Comparison of ENCODE assay signal across 8 cellular contexts in genomic region chr4:39181520-39181904, GRCh38. TPM values are rescaled to one million over a fixed set of nuclear protein-coding genes. Genes with fewer than 3 reads are reported as not detected.
A peak's percentile ranks its signal among the peaks of the same experiment; 100 is the strongest.
DNase-seq lines count a peak whose midpoint lies in the region; ATAC-seq and TF ChIP-seq lines count a peak whose summit lies in the region.

No MANE protein-coding gene starts in this region.

- ATAC-seq in HG03565 (IDR thresholded peaks at IDR 0.05; ENCODE audit: unreplicated experiment), result no peak
- ATAC-seq in GM19395 (IDR thresholded peaks at IDR 0.05; ENCODE audit: unreplicated experiment), result no peak
- no peak for ATAC-seq in WTC11

- TF ChIP-seq CTCF in 22Rv1 (IDR thresholded peaks at IDR 0.05), result no peak
- no peak for TF ChIP-seq CTCF in HFF-Myc (IDR thresholded peaks at IDR 0.05; ENCODE audit: low read depth, low read length, missing control alignments)
- no peak for TF ChIP-seq CTCF in WTC11 (IDR thresholded peaks at IDR 0.05)

- no peak for DNase-seq in HFF-Myc (ENCODE audit: extremely low read depth, low read depth)
- DNase-seq in cerebellum (ENCODE audit: low spot score), result peak; percentile 4
- DNase-seq in NCI-H526 (lab: John Stamatoyannopoulos, UW), result no peak
- no peak for DNase-seq in WTC11 (ENCODE audit: low spot score)

- CTCF ChIA-PET in WTC11 (lab: Charles Lee), result interaction anchor here (0.6 to 1.8 kb wide), 9 partner anchors 12 to 1369 kb away, joined by 3 to 5 read pairs (median 3); no protein-coding TSS in a partner anchor

- no peak overlapping the region for H3K4me3 Mint-ChIP-seq in WTC11

- no peaks in the 10 kb centered on the region for H3K9me3 Mint-ChIP-seq in WTC11

- H3K4me3 ChIP-seq in HFF-Myc (replicated peaks; ENCODE audit: low read depth, low read length) (peak overlapping the region; percentile 68), muscle layer of colon (ENCODE audit: low read depth in 1 of 2, low read length in 2 of 2) (peak overlapping the region; percentile 22 to 63)

- H3K36me3 Mint-ChIP-seq in WTC11, result no peaks in the 10 kb centered on the region

- H3K27ac ChIP-seq in 22Rv1, result peak overlapping the region; percentile 53
- H3K27ac ChIP-seq in muscle layer of colon (ENCODE audit: low read depth, low read length), result peak overlapping the region; percentile 76

- H3K27ac Mint-ChIP-seq in WTC11, result no peak overlapping the region; the same call in none of the 2 replicates

- H3K27me3 ChIP-seq in muscle layer of colon (ENCODE audit: control insufficient read depth in 1 of 2, insufficient read depth in 2 of 2, low read length in 2 of 2), result no peaks in the 10 kb centered on the region

- H3K9ac ChIP-seq in muscle layer of colon (ENCODE audit: low read length), result peak overlapping the region; percentile 36

- H3K4me1 Mint-ChIP-seq in WTC11, result peaks cover 7% of the 10 kb centered on the region

- H3K27me3 Mint-ChIP-seq in WTC11 (ENCODE audit: low read depth), result peaks cover 11% of the 10 kb centered on the region

- no peaks in the 10 kb centered on the region for H3K9me3 ChIP-seq in muscle layer of colon (ENCODE audit: low read length)

- H3K36me3 ChIP-seq in muscle layer of colon (ENCODE audit: insufficient read depth, low read length), result no peaks in the 10 kb centered on the region

- POLR2A ChIA-PET in WTC11 (lab: Charles Lee), result interaction anchor here (0.6 kb wide), 1 partner anchor 536 kb away, joined by 4 read pairs; no protein-coding TSS in a partner anchor

- H3K4me1 ChIP-seq in muscle layer of colon (ENCODE audit: insufficient read depth, low read length), result peaks cover 5% of the 10 kb centered on the region

TF ChIP-seq in WTC11, 78 proteins besides CTCF, POLR2A, EP300 and RAD21:
- TF ChIP-seq, protein P1, sequence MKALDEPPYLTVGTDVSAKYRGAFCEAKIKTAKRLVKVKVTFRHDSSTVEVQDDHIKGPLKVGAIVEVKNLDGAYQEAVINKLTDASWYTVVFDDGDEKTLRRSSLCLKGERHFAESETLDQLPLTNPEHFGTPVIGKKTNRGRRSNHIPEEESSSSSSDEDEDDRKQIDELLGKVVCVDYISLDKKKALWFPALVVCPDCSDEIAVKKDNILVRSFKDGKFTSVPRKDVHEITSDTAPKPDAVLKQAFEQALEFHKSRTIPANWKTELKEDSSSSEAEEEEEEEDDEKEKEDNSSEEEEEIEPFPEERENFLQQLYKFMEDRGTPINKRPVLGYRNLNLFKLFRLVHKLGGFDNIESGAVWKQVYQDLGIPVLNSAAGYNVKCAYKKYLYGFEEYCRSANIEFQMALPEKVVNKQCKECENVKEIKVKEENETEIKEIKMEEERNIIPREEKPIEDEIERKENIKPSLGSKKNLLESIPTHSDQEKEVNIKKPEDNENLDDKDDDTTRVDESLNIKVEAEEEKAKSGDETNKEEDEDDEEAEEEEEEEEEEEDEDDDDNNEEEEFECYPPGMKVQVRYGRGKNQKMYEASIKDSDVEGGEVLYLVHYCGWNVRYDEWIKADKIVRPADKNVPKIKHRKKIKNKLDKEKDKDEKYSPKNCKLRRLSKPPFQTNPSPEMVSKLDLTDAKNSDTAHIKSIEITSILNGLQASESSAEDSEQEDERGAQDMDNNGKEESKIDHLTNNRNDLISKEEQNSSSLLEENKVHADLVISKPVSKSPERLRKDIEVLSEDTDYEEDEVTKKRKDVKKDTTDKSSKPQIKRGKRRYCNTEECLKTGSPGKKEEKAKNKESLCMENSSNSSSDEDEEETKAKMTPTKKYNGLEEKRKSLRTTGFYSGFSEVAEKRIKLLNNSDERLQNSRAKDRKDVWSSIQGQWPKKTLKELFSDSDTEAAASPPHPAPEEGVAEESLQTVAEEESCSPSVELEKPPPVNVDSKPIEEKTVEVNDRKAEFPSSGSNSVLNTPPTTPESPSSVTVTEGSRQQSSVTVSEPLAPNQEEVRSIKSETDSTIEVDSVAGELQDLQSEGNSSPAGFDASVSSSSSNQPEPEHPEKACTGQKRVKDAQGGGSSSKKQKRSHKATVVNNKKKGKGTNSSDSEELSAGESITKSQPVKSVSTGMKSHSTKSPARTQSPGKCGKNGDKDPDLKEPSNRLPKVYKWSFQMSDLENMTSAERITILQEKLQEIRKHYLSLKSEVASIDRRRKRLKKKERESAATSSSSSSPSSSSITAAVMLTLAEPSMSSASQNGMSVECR (CRISPR knock-in tag; IDR thresholded peaks at IDR 0.05; ENCODE audit: borderline replicate concordance), result no peak
- no peak for TF ChIP-seq ZNF263 (CRISPR knock-in tag; IDR thresholded peaks at IDR 0.05; ENCODE audit: low read depth)
- TF ChIP-seq, protein P2, sequence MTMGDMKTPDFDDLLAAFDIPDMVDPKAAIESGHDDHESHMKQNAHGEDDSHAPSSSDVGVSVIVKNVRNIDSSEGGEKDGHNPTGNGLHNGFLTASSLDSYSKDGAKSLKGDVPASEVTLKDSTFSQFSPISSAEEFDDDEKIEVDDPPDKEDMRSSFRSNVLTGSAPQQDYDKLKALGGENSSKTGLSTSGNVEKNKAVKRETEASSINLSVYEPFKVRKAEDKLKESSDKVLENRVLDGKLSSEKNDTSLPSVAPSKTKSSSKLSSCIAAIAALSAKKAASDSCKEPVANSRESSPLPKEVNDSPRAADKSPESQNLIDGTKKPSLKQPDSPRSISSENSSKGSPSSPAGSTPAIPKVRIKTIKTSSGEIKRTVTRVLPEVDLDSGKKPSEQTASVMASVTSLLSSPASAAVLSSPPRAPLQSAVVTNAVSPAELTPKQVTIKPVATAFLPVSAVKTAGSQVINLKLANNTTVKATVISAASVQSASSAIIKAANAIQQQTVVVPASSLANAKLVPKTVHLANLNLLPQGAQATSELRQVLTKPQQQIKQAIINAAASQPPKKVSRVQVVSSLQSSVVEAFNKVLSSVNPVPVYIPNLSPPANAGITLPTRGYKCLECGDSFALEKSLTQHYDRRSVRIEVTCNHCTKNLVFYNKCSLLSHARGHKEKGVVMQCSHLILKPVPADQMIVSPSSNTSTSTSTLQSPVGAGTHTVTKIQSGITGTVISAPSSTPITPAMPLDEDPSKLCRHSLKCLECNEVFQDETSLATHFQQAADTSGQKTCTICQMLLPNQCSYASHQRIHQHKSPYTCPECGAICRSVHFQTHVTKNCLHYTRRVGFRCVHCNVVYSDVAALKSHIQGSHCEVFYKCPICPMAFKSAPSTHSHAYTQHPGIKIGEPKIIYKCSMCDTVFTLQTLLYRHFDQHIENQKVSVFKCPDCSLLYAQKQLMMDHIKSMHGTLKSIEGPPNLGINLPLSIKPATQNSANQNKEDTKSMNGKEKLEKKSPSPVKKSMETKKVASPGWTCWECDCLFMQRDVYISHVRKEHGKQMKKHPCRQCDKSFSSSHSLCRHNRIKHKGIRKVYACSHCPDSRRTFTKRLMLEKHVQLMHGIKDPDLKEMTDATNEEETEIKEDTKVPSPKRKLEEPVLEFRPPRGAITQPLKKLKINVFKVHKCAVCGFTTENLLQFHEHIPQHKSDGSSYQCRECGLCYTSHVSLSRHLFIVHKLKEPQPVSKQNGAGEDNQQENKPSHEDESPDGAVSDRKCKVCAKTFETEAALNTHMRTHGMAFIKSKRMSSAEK (CRISPR knock-in tag; IDR thresholded peaks at IDR 0.05; ENCODE audit: borderline replicate concordance), result no peak
- no peak for TF ChIP-seq ZNF396 (CRISPR knock-in tag; IDR thresholded peaks at IDR 0.05; ENCODE audit: borderline replicate concordance)
- no peak for TF ChIP-seq ZBTB21 (CRISPR knock-in tag; IDR thresholded peaks at IDR 0.05; ENCODE audit: borderline replicate concordance)
- TF ChIP-seq ATF1 (CRISPR knock-in tag; IDR thresholded peaks at IDR 0.05), result no peak
- no peak for TF ChIP-seq PRRX2 (CRISPR knock-in tag; IDR thresholded peaks at IDR 0.05)
- TF ChIP-seq ZNF121 (CRISPR knock-in tag; IDR thresholded peaks at IDR 0.05), result no peak
- TF ChIP-seq, protein P3, sequence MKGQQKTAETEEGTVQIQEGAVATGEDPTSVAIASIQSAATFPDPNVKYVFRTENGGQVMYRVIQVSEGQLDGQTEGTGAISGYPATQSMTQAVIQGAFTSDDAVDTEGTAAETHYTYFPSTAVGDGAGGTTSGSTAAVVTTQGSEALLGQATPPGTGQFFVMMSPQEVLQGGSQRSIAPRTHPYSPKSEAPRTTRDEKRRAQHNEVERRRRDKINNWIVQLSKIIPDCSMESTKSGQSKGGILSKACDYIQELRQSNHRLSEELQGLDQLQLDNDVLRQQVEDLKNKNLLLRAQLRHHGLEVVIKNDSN (CRISPR knock-in tag; IDR thresholded peaks at IDR 0.05), result no peak

RNA-seq across cellular contexts. Expression of gene WDR19, which starts 0.8 kb away (rescaled TPM):
- total RNA-seq in cerebellum, result 70.8 TPM
- total RNA-seq in WTC11 (2021), result 22.1 to 25.1 TPM (median 23.3 TPM) in 3 replicates
